8 cellular contexts compared by ENCODE assay signal in genomic region chr12:116274552-116275375, GRCh38. TPM values are rescaled to one million over a fixed set of nuclear protein-coding genes. Genes with fewer than 3 reads are reported as not detected.
DNase-seq lines count a peak whose midpoint lies in the region; ATAC-seq and TF ChIP-seq lines count a peak whose summit lies in the region.

No MANE protein-coding gene starts in this region.

- H3K9ac ChIP-seq in SK-N-SH: peak overlapping the region; percentile 88; the same call in 1 of the 2 replicates
- peak overlapping the region; percentile 71 for H3K9ac ChIP-seq in smooth muscle cell (ENCODE audit: low read depth)

- H3K9me3 ChIP-seq in SK-N-SH (no peaks in the 10 kb centered on the region), SJCRH30 (replicated peaks) (no peaks in the 10 kb centered on the region), esophagus squamous epithelium (no peaks in the 10 kb centered on the region), smooth muscle cell (replicated peaks; ENCODE audit: low read depth) (no peaks in the 10 kb centered on the region), thyroid gland (no peaks in the 10 kb centered on the region)

- H2AFZ ChIP-seq in SK-N-SH (ENCODE audit: low read depth): no peak overlapping the region
- H2AFZ ChIP-seq in smooth muscle cell (ENCODE audit: low read depth): no peak overlapping the region

- H3F3A ChIP-seq in SK-N-SH (replicated peaks; ENCODE audit: insufficient read depth) (peaks cover 20% of the 10 kb centered on the region), smooth muscle cell (ENCODE audit: low read depth) (peaks cover 6% of the 10 kb centered on the region)

- H3K9me2 ChIP-seq in SK-N-SH: no peaks in the 10 kb centered on the region

- H3K4me3 ChIP-seq in SK-N-SH (ENCODE audit: low read depth in 2 of 2, low read length in 1 of 2): peak overlapping the region; percentile 42 to 80; a peak in 2 of 4 replicates
- H3K4me3 ChIP-seq in SJCRH30: peak overlapping the region; percentile 70
- peak overlapping the region in 3 of 4 donors; percentile 83 to 94 (median 85) for H3K4me3 ChIP-seq in esophagus squamous epithelium
- peak overlapping the region; percentile 87 for H3K4me3 ChIP-seq in smooth muscle cell
- peak overlapping the region in 1 of 3 donors; percentile 4 for H3K4me3 ChIP-seq in thyroid gland (replicated peaks in 1 of 3)

- H3K4me2 ChIP-seq in SK-N-SH (peak overlapping the region; percentile 78), smooth muscle cell (peak overlapping the region; percentile 96)

- CTCF ChIA-PET in SK-N-SH (lab: Yijun Ruan, JAX): no interaction called here

- H3K27me3 ChIP-seq in SK-N-SH (ENCODE audit: insufficient read depth): no peaks in the 10 kb centered on the region
- H3K27me3 ChIP-seq in SJCRH30: no peaks in the 10 kb centered on the region
- H3K27me3 ChIP-seq in esophagus squamous epithelium: no peaks in the 10 kb centered on the region
- H3K27me3 ChIP-seq in smooth muscle cell (ENCODE audit: low read depth): no peaks in the 10 kb centered on the region
- H3K27me3 ChIP-seq in thyroid gland: no peaks in the 10 kb centered on the region

- TF ChIP-seq CTCF in SK-N-SH (IDR thresholded peaks at IDR 0.05) (no peak), esophagus squamous epithelium (IDR thresholded peaks at IDR 0.05) (no peak), smooth muscle cell (IDR thresholded peaks at IDR 0.05; ENCODE audit: borderline replicate concordance, insufficient read depth, poor library complexity, severe bottlenecking) (no peak), thyroid gland (IDR thresholded peaks at IDR 0.05) (no peak)

- H3K36me3 ChIP-seq in SK-N-SH (replicated peaks in 1 of 2; ENCODE audit: control insufficient read depth in 1 of 2, insufficient read depth in 2 of 2, low read length in 1 of 2): no peaks in the 10 kb centered on the region
- no peaks in the 10 kb centered on the region for H3K36me3 ChIP-seq in SJCRH30
- H3K36me3 ChIP-seq in esophagus squamous epithelium: no peaks in the 10 kb centered on the region
- H3K36me3 ChIP-seq in smooth muscle cell (ENCODE audit: low read depth): no peaks in the 10 kb centered on the region
- no peaks in the 10 kb centered on the region for H3K36me3 ChIP-seq in thyroid gland

- no peak for TF ChIP-seq EP300 in SK-N-SH (IDR thresholded peaks at IDR 0.05; ENCODE audit: borderline replicate concordance in 1 of 2, low read depth in 1 of 2, low read length in 1 of 2)

- no peak for DNase-seq in SK-N-SH
- DNase-seq in SJCRH30: no peak
- DNase-seq in esophagus squamous epithelium (lab: John Stamatoyannopoulos, UW): no peak
- no peak for DNase-seq in smooth muscle cell (lab: John Stamatoyannopoulos, UW; ENCODE audit: unreplicated experiment)
- DNase-seq in amniotic stem cell (lab: John Stamatoyannopoulos, UW): no peak
- DNase-seq in thyroid gland: no peak

- ATAC-seq in SK-N-SH treated with all-trans-retinoic acid at 6 μM for 48 hours: no peak
- ATAC-seq in GM19035 (IDR thresholded peaks at IDR 0.05; ENCODE audit: unreplicated experiment): no peak

- H3K27ac ChIP-seq in SK-N-SH (ENCODE audit: low read depth in 2 of 2, low read length in 1 of 2) (peak overlapping the region in 1 of 2 experiments; percentile 86; a peak in 1 of 4 replicates), SJCRH30 (no peak overlapping the region), esophagus squamous epithelium (peak overlapping the region in 2 of 4 donors; percentile 1 to 95), smooth muscle cell (ENCODE audit: low read depth) (no peak overlapping the region), thyroid gland (no peak overlapping the region)

- H3K79me2 ChIP-seq in SK-N-SH (ENCODE audit: insufficient read depth): peaks cover 71% of the 10 kb centered on the region
- peaks cover 72% of the 10 kb centered on the region for H3K79me2 ChIP-seq in smooth muscle cell (ENCODE audit: low read depth)

- no peak for TF ChIP-seq RAD21 in SK-N-SH (IDR thresholded peaks at IDR 0.05; ENCODE audit: low read length)

- H4K20me1 ChIP-seq in SK-N-SH (ENCODE audit: insufficient read depth) (peaks cover 69% of the 10 kb centered on the region), smooth muscle cell (ENCODE audit: low read depth) (peaks cover 70% of the 10 kb centered on the region)

- no peak for TF ChIP-seq POLR2A in esophagus squamous epithelium (IDR thresholded peaks at IDR 0.05)
- no peak for TF ChIP-seq POLR2A in thyroid gland (IDR thresholded peaks at IDR 0.05)

- H3K4me1 ChIP-seq in SK-N-SH (ENCODE audit: control insufficient read depth in 1 of 2, insufficient read depth in 2 of 2, low read depth in 1 of 2, low read length in 1 of 2): peaks cover 3 to 17% of the 10 kb centered on the region in 2 experiments; a peak in 3 of 4 replicates
- peaks cover 3% of the 10 kb centered on the region for H3K4me1 ChIP-seq in SJCRH30
- H3K4me1 ChIP-seq in esophagus squamous epithelium: peaks cover 15 to 63% (median 26%) of the 10 kb centered on the region in 3 donors
- peaks cover 25% of the 10 kb centered on the region for H3K4me1 ChIP-seq in smooth muscle cell (ENCODE audit: low read depth)
- H3K4me1 ChIP-seq in thyroid gland: peaks cover 27% of the 10 kb centered on the region in 2 donors

- POLR2A ChIA-PET in SK-N-SH (lab: Yijun Ruan, JAX): no interaction called here

- 47% methylated on average over 5 of the region's 5 CpGs for WGBS in SK-N-SH (ENCODE audit: low lambda C conversion rate)
- 23 to 42% methylated on average over 5 of the region's 5 CpGs for WGBS in esophagus squamous epithelium, 2 donors
- WGBS in smooth muscle cell (ENCODE audit: low lambda C conversion rate): 29% methylated on average over 5 of the region's 5 CpGs
- 64 to 70% methylated on average over 5 of the region's 5 CpGs for WGBS in thyroid gland, 2 donors

- intact Hi-C loops in esophagus squamous epithelium (cut with DNase I): loop anchor here (10.0 kb wide), 1 partner anchor 320 kb away; no protein-coding TSS in a partner anchor
- intact Hi-C loops in thyroid gland (cut with DNase I): loop anchor here (5.0 kb wide), 1 partner anchor 323 kb away; no protein-coding TSS in a partner anchor

TF ChIP-seq in SK-N-SH, 30 proteins besides CTCF, POLR2A, EP300 and RAD21 (continues in another document):
- no peak for TF ChIP-seq SMC3 (IDR thresholded peaks at IDR 0.05; ENCODE audit: low read depth, low read length)
- no peak for TF ChIP-seq JUND (IDR thresholded peaks at IDR 0.05)
- TF ChIP-seq TEAD4 (IDR thresholded peaks at IDR 0.05; ENCODE audit: borderline replicate concordance, insufficient read depth): no peak
- TF ChIP-seq NFIC (IDR thresholded peaks at IDR 0.05; ENCODE audit: borderline replicate concordance): no peak
- TF ChIP-seq PBX3 (IDR thresholded peaks at IDR 0.05): no peak
- no peak for TF ChIP-seq USF2 (IDR thresholded peaks at IDR 0.05; ENCODE audit: borderline replicate concordance, low read depth, low read length)

TF ChIP-seq in SK-N-SH treated with all-trans-retinoic acid at 6 μM for 48 hours, 23 proteins besides CTCF, POLR2A, EP300 and RAD21:
- no peak for TF ChIP-seq PATZ1 (CRISPR knock-in tag; IDR thresholded peaks at IDR 0.05; ENCODE audit: borderline replicate concordance)
- TF ChIP-seq PPARA (CRISPR knock-in tag; IDR thresholded peaks at IDR 0.05; ENCODE audit: borderline replicate concordance): no peak
- no peak for TF ChIP-seq TOX (CRISPR knock-in tag; IDR thresholded peaks at IDR 0.05; ENCODE audit: borderline replicate concordance)
- TF ChIP-seq CSDC2 (CRISPR knock-in tag; IDR thresholded peaks at IDR 0.05): no peak
- no peak for TF ChIP-seq ZNF70 (CRISPR knock-in tag; IDR thresholded peaks at IDR 0.05)
- TF ChIP-seq CSRNP3 (CRISPR knock-in tag; IDR thresholded peaks at IDR 0.05): no peak
- no peak for TF ChIP-seq ISL1 (CRISPR knock-in tag; IDR thresholded peaks at IDR 0.05)
- no peak for TF ChIP-seq OSR1 (CRISPR knock-in tag; IDR thresholded peaks at IDR 0.05)
- no peak for TF ChIP-seq ZFP3 (CRISPR knock-in tag; IDR thresholded peaks at IDR 0.05)
- TF ChIP-seq ARNTL (CRISPR knock-in tag; IDR thresholded peaks at IDR 0.05; ENCODE audit: borderline replicate concordance, low read depth): no peak
- no peak for TF ChIP-seq ZFP30 (CRISPR knock-in tag; IDR thresholded peaks at IDR 0.05)

RNA-seq across cellular contexts. Expression of gene MED13L, which starts 2.7 kb away (rescaled TPM):
- polyA plus RNA-seq in SK-N-SH (2012; rRNA removed) (17.1 and 26.3 TPM in 2 replicates), smooth muscle cell (13.2 and 20.3 TPM in 2 replicates)
- polyA plus RNA-seq in SK-N-SH (2012; cell fraction: cytosol; rRNA removed): 18.4 and 19.1 TPM in 2 replicates
- polyA plus RNA-seq in SK-N-SH (2012; cell fraction: nucleus; rRNA removed): 24.4 and 38.6 TPM in 2 replicates
- total RNA-seq in SJCRH30 (2014; rRNA removed; shearing (Covaris generic)): 49.1 and 62.0 TPM in 2 replicates
- total RNA-seq in esophagus squamous epithelium (100 to 1,000 TPM in 1 of 4 donors, 10 to 100 TPM in 3; 52.2 to 137 (median 62.1) TPM), smooth muscle cell (65.9 and 74.3 TPM in 2 replicates), thyroid gland (100 to 1,000 TPM; 168 to 349 (median 246) TPM)
